8 cellular contexts compared by ENCODE assay signal in genomic region chr16:21507631-21508305, GRCh38.
A peak's percentile ranks its signal among the peaks of the same experiment; 100 is the strongest.
DNase-seq lines count a peak whose midpoint lies in the region; ATAC-seq and TF ChIP-seq lines count a peak whose summit lies in the region.
"Not testable (repeated sequence)": the region's sequence is repeated elsewhere in the genome, so short reads cannot be mapped to it uniquely, and the experiment has no call there.

No MANE protein-coding gene starts in this region.

- H3K4me3 ChIP-seq in CD8-positive, alpha-beta memory T cell (ENCODE audit: low read length) = peak overlapping the region; percentile 34
- peak overlapping the region; percentile 60 for H3K4me3 ChIP-seq in OCI-LY1 (ENCODE audit: low read depth, low read length, poor library complexity, severe bottlenecking)
- H3K4me3 ChIP-seq in fibroblast of villous mesenchyme (ENCODE audit: low read depth, low read length); stomach smooth muscle (ENCODE audit: low read length in 2 of 2): not testable (repeated sequence)

- H3K27me3 Mint-ChIP-seq in CD8-positive, alpha-beta memory T cell; memory B cell; progenitor cell of endocrine pancreas: not testable (repeated sequence)

- POLR2A ChIA-PET in CD8-positive, alpha-beta memory T cell (lab: Charles Lee) = not testable (repeated sequence)

- not testable (repeated sequence) for H4K20me1 ChIP-seq in OCI-LY1 (ENCODE audit: insufficient read depth, low read length)

- H3K4me3 Mint-ChIP-seq in CD8-positive, alpha-beta memory T cell = peak overlapping the region; percentile 82 to 94 (median 86)
- H3K4me3 Mint-ChIP-seq in memory B cell = peak overlapping the region; percentile 85
- not testable (repeated sequence) for H3K4me3 Mint-ChIP-seq in progenitor cell of endocrine pancreas (ENCODE audit: low read depth)

- not testable (repeated sequence) for H3K27ac ChIP-seq in CD8-positive, alpha-beta memory T cell (ENCODE audit: low read depth, low read length)
- H3K27ac ChIP-seq in OCI-LY1 (ENCODE audit: low read depth, low read length, poor library complexity, severe bottlenecking) = peak overlapping the region; percentile 96
- peak overlapping the region; percentile 25 for H3K27ac ChIP-seq in angular gyrus (ENCODE audit: low read depth, low read length)
- peak overlapping the region; percentile 46 for H3K27ac ChIP-seq in stomach smooth muscle (ENCODE audit: low read length)

- peaks cover 48 to 76% (median 58%) of the 10 kb centered on the region in 3 donors for H3K4me1 Mint-ChIP-seq in CD8-positive, alpha-beta memory T cell
- H3K4me1 Mint-ChIP-seq in memory B cell = peaks cover 54% of the 10 kb centered on the region
- peaks cover 40% of the 10 kb centered on the region for H3K4me1 Mint-ChIP-seq in progenitor cell of endocrine pancreas (ENCODE audit: low read depth)

- H3K4me2 ChIP-seq in OCI-LY1 (ENCODE audit: low read length) = peak overlapping the region; percentile 81

- peaks cover 26% of the 10 kb centered on the region for H3K4me1 ChIP-seq in CD8-positive, alpha-beta memory T cell (ENCODE audit: insufficient read depth, low read length)
- H3K4me1 ChIP-seq in OCI-LY1 (ENCODE audit: insufficient read depth, low read length, severe bottlenecking) (peaks cover 60% of the 10 kb centered on the region), stomach smooth muscle (ENCODE audit: control insufficient read depth, insufficient read depth, low read length) (peaks cover 53% of the 10 kb centered on the region)

- peak in 3 of 5 donors; percentile 26 to 72 (median 30) for DNase-seq in CD8-positive, alpha-beta memory T cell
- peak; percentile 60 for DNase-seq in activated CD8-positive, alpha-beta memory T cell treated with anti-CD3 and anti-CD28 coated beads for 24 hours
- DNase-seq in fibroblast of villous mesenchyme (ENCODE audit: low read depth) (peak; percentile 16), memory B cell (ENCODE audit: low spot score in 2 of 2) (peak in 1 of 2 donors; percentile 22)
- DNase-seq in progenitor cell of endocrine pancreas (ENCODE audit: low spot score, unreplicated experiment) = not testable (repeated sequence)

- H3K79me2 ChIP-seq in OCI-LY1 (ENCODE audit: insufficient read depth, low read length) = peaks cover 39% of the 10 kb centered on the region

- not testable (repeated sequence) for TF ChIP-seq CTCF in OCI-LY1 (IDR thresholded peaks at IDR 0.05; ENCODE audit: low read length); fibroblast of villous mesenchyme (IDR thresholded peaks at IDR 0.05; ENCODE audit: insufficient read depth, low read depth, low read length); progenitor cell of endocrine pancreas (IDR thresholded peaks at IDR 0.05; ENCODE audit: unreplicated experiment)

- not testable (repeated sequence) for H2AFZ ChIP-seq in OCI-LY1 (ENCODE audit: low read length)

- H3K36me3 ChIP-seq in CD8-positive, alpha-beta memory T cell (ENCODE audit: insufficient read depth, low read length); stomach smooth muscle (ENCODE audit: control insufficient read depth in 2 of 2, insufficient read depth in 2 of 2, low read length in 2 of 2): not testable (repeated sequence)
- H3K36me3 ChIP-seq in OCI-LY1 (ENCODE audit: insufficient read depth, low read length) = peaks cover 34% of the 10 kb centered on the region; the same call in 1 of the 2 replicates

- peak overlapping the region; percentile 88 to 98 (median 94) for H3K27ac Mint-ChIP-seq in CD8-positive, alpha-beta memory T cell
- H3K27ac Mint-ChIP-seq in memory B cell = peak overlapping the region; percentile 91
- H3K27ac Mint-ChIP-seq in progenitor cell of endocrine pancreas = peak overlapping the region; percentile 86

- H3K9me2 ChIP-seq in OCI-LY1 (ENCODE audit: low read depth, low read length) = not testable (repeated sequence)

- not testable (repeated sequence) for H3F3A ChIP-seq in OCI-LY1 (ENCODE audit: insufficient read depth, low read length)

- ATAC-seq in memory B cell (ENCODE audit: low read depth) = not testable (repeated sequence)

- H3K9me3 ChIP-seq in CD8-positive, alpha-beta memory T cell (ENCODE audit: low read length); OCI-LY1 (ENCODE audit: low read length); stomach smooth muscle (ENCODE audit: control insufficient read depth in 2 of 2, low read length in 2 of 2): not testable (repeated sequence)

- peaks cover 0 to 45% (median 0%) of the 10 kb centered on the region in 3 donors for H3K36me3 Mint-ChIP-seq in CD8-positive, alpha-beta memory T cell
- not testable (repeated sequence) for H3K36me3 Mint-ChIP-seq in memory B cell; progenitor cell of endocrine pancreas (ENCODE audit: insufficient read depth)

- H3K9ac ChIP-seq in OCI-LY1 (ENCODE audit: low read length) = peak overlapping the region; percentile 63
- H3K9ac ChIP-seq in stomach smooth muscle (ENCODE audit: low read length in 2 of 2) = not testable (repeated sequence)

- CTCF ChIA-PET in CD8-positive, alpha-beta memory T cell (lab: Charles Lee) = interaction anchor here (0.9 kb wide), 1 partner anchor 15 kb away, joined by 3 read pairs; no protein-coding TSS in a partner anchor

- H3K9me3 Mint-ChIP-seq in CD8-positive, alpha-beta memory T cell; memory B cell; progenitor cell of endocrine pancreas (ENCODE audit: low read depth): not testable (repeated sequence)

- H3K27me3 ChIP-seq in CD8-positive, alpha-beta memory T cell (ENCODE audit: insufficient read depth, low read length, poor library complexity, severe bottlenecking); OCI-LY1 (ENCODE audit: insufficient read depth, low read length); stomach smooth muscle (ENCODE audit: control insufficient read depth in 1 of 2, insufficient read depth in 2 of 2, low read length in 2 of 2): not testable (repeated sequence)
